23 cellular contexts compared by ENCODE assay signal in genomic region chr14:105439179-105439578, GRCh38. TPM values are rescaled to one million over a fixed set of nuclear protein-coding genes. Genes with fewer than 3 reads are reported as not detected.
"Had no signal": no experiment of that assay in that cellular context is flagged by ENCODE, and none has a peak within 500 bp of the region (broad histone marks: within the 10 kb centered on the region; RNA-seq: fewer than 3 reads in every experiment).

No MANE protein-coding gene starts in this region.

- DNase-seq: effector CD8-positive, alpha-beta T cell; endodermal cell; foreskin fibroblast; gastrocnemius medialis; head of caudate nucleus; mesenchymal stem cell; naive B cell; stimulated activated CD4-positive, alpha-beta T cell treated with anti-CD3 and anti-CD28 coated beads, Interleukin-12 subunit alpha, Interleukin-12 subunit beta, amount 100 ng/mL, for 4 hours; stimulated activated CD4-positive, alpha-beta T cell treated with anti-CD3 and anti-CD28 coated beads, Interleukin-1b, Interleukin-23, amount 100 ng/mL, for 48 hours; stimulated activated CD4-positive, alpha-beta T cell treated with anti-CD3 and anti-CD28 coated beads, Interleukin-4, amount 100 ng/mL, for 1 hour; stimulated activated CD8-positive, alpha-beta memory T cell treated with anti-CD3 and anti-CD28 coated beads, Interleukin-4, amount 100 ng/mL, for 48 hours; stimulated activated naive CD4-positive, alpha-beta T cell; stimulated activated naive CD8-positive, alpha-beta T cell treated with anti-CD3 and anti-CD28 coated beads, Interleukin-15, amount 100 ng/mL, for 72 hours; trophoblast cell had no signal

- H3K27me3 ChIP-seq: gastrocnemius medialis, suprapubic skin, vagina had no signal

- H3K4me2 ChIP-seq: smooth muscle cell had no signal

- H3K9me3 ChIP-seq: gastrocnemius medialis, mucosa of descending colon, suprapubic skin, vagina had no signal

- H3K4me1 ChIP-seq: gastrocnemius medialis, parathyroid adenoma, vagina had no signal

- H3K36me3 ChIP-seq: gastrocnemius medialis had no signal

- ATAC-seq: esophagus mucosa; gastrocnemius medialis; mucosa of descending colon; sciatic nerve; stimulated activated naive CD8-positive, alpha-beta T cell treated with anti-CD3 and anti-CD28 coated beads, Interleukin-15, amount 100 ng/mL, for 72 hours had no signal

- H3K4me3 ChIP-seq: gastrocnemius medialis, mucosa of descending colon, smooth muscle cell, suprapubic skin, vagina had no signal

- H3K9ac ChIP-seq: parathyroid adenoma had no signal

- H3K27ac ChIP-seq: epithelial cell of prostate, gastrocnemius medialis, parathyroid adenoma, suprapubic skin, vagina had no signal

RNA-seq across cellular contexts. Expression of gene TEX22, which starts 40.8 kb away (rescaled TPM):
- total RNA-seq: gastrocnemius medialis, vagina had no signal

RNA-seq across cellular contexts. Expression of gene CRIP1, which starts 47.5 kb away (rescaled TPM):
- total RNA-seq: lung microvascular endothelial cell had no signal
